ENCODE assay signal across 21 cellular contexts in genomic region chr3:55362206-55362960, GRCh38.
DNase-seq lines count a peak whose midpoint lies in the region; ATAC-seq and TF ChIP-seq lines count a peak whose summit lies in the region.
"Had no signal": no experiment of that assay in that cellular context is flagged by ENCODE, and none has a peak within 500 bp of the region (broad histone marks: within the 10 kb centered on the region; RNA-seq: fewer than 3 reads in every experiment).

No MANE protein-coding gene starts in this region.

- no peaks in the 10 kb centered on the region for H3K27me3 ChIP-seq in GM23248 (replicated peaks; ENCODE audit: insufficient read depth)
- no peaks in the 10 kb centered on the region for H3K27me3 ChIP-seq in trophoblast cell (ENCODE audit: insufficient read depth, low read length)
- no peaks in the 10 kb centered on the region for H3K27me3 ChIP-seq in Peyer's patch
- H3K27me3 ChIP-seq: esophagus squamous epithelium, sigmoid colon had no signal

- H3K4me2 ChIP-seq in GM23248 (ENCODE audit: unreplicated experiment) (peak overlapping the region; percentile 65), trophoblast cell (ENCODE audit: low read length) (no peak overlapping the region)

- no peak overlapping the region for H2BK5ac ChIP-seq in trophoblast cell (ENCODE audit: low read depth, low read length, poor library complexity)

- H3K9ac ChIP-seq in GM23248 (peak overlapping the region; percentile 6; the same call in 1 of the 2 replicates), trophoblast cell (ENCODE audit: low read length) (no peak overlapping the region)

- H3K14ac ChIP-seq in trophoblast cell (ENCODE audit: low read length) = peak overlapping the region; percentile 49

- no peak for TF ChIP-seq CTCF in Peyer's patch (IDR thresholded peaks at IDR 0.05)

- no peak overlapping the region for H4K8ac ChIP-seq in trophoblast cell (ENCODE audit: low read depth, low read length)

- no peak overlapping the region for H4K12ac ChIP-seq in trophoblast cell (ENCODE audit: low read depth, low read length)

- H3F3A ChIP-seq in GM23248 (ENCODE audit: insufficient read depth) = peaks cover 22% of the 10 kb centered on the region

- DNase-seq in GM23248 (peak; percentile 64), RPMI7951 (ENCODE audit: low read depth) (peak; percentile 45), trophoblast cell (peak in 1 of 2 donors; percentile 78), NCI-H2081 (lab: John Stamatoyannopoulos, UW) (no peak), Peyer's patch (no peak)
- no peak for DNase-seq in activated CD4-positive, alpha-beta T cell treated with anti-CD3 and anti-CD28 coated beads for 1 hour
- DNase-seq: activated CD4-positive, alpha-beta memory T cell treated with anti-CD3 and anti-CD28 coated beads, Interleukin-2, amount 10 ng/mL, durations not matched to agents 7 days and 5 days; activated T-cell treated with anti-CD3 and anti-CD28 coated beads, Interleukin-2, amount 50 U/mL, for 4 hours; Caco-2; esophagus squamous epithelium; KBM-7; mucosa of descending colon; NCI-H1105; NCI-H2107; NCI-H774; occipital lobe; sigmoid colon; SW 1271 had no signal

- H3K4me1 ChIP-seq in GM23248 (ENCODE audit: insufficient read depth) (peaks cover 47% of the 10 kb centered on the region), trophoblast cell (ENCODE audit: control insufficient read depth in 1 of 2, insufficient read depth in 2 of 2, low read length in 2 of 2) (peaks cover 0 to 4% of the 10 kb centered on the region in 2 experiments), Peyer's patch (no peaks in the 10 kb centered on the region)
- H3K4me1 ChIP-seq: Caco-2, esophagus squamous epithelium, sigmoid colon had no signal

- H3K79me1 ChIP-seq in trophoblast cell (ENCODE audit: low read length) = no peaks in the 10 kb centered on the region

- no peak overlapping the region for H3K4ac ChIP-seq in trophoblast cell (ENCODE audit: low read depth, low read length)

- H3K79me2 ChIP-seq in GM23248 (ENCODE audit: insufficient read depth) (no peaks in the 10 kb centered on the region), trophoblast cell (ENCODE audit: control insufficient read depth, insufficient read depth, low read length, poor library complexity) (no peaks in the 10 kb centered on the region)

- H3K36me3 ChIP-seq in GM23248 (ENCODE audit: low read depth) (no peaks in the 10 kb centered on the region), trophoblast cell (ENCODE audit: control insufficient read depth in 1 of 2, insufficient read depth in 2 of 2, low read length in 2 of 2) (no peaks in the 10 kb centered on the region), Peyer's patch (no peaks in the 10 kb centered on the region)
- H3K36me3 ChIP-seq: esophagus squamous epithelium, sigmoid colon had no signal

- no peak overlapping the region for H3K4me3 ChIP-seq in GM23248
- no peak overlapping the region for H3K4me3 ChIP-seq in trophoblast cell (ENCODE audit: low read depth, low read length)
- no peak overlapping the region for H3K4me3 ChIP-seq in Peyer's patch
- H3K4me3 ChIP-seq: esophagus squamous epithelium, mucosa of descending colon, sigmoid colon had no signal

- no peak overlapping the region for H4K91ac ChIP-seq in trophoblast cell (ENCODE audit: low read depth, low read length)

- peak overlapping the region; percentile 70 for H2BK12ac ChIP-seq in trophoblast cell (ENCODE audit: low read length)

- in situ Hi-C loops in GM23248 (cut with MboI) = no loop called here

- H3K27ac ChIP-seq in GM23248 = peak overlapping the region; percentile 71
- H3K27ac ChIP-seq in trophoblast cell (ENCODE audit: low read depth, low read length) = no peak overlapping the region
- no peak overlapping the region for H3K27ac ChIP-seq in Peyer's patch
- H3K27ac ChIP-seq: esophagus squamous epithelium, sigmoid colon had no signal

- H3K18ac ChIP-seq in trophoblast cell (ENCODE audit: low read length) = no peak overlapping the region

- H2AK5ac ChIP-seq in trophoblast cell (ENCODE audit: low read length) = no peak overlapping the region

- H2BK120ac ChIP-seq in trophoblast cell (ENCODE audit: insufficient read depth, low read length, poor library complexity) = peak overlapping the region; percentile 31

- H3K23ac ChIP-seq in trophoblast cell (ENCODE audit: low read length) = no peak overlapping the region

- no peaks in the 10 kb centered on the region for H3K9me2 ChIP-seq in GM23248 (ENCODE audit: insufficient read depth)

- no peaks in the 10 kb centered on the region for H3K9me3 ChIP-seq in GM23248 (ENCODE audit: low read depth)
- peaks cover 4% of the 10 kb centered on the region for H3K9me3 ChIP-seq in trophoblast cell (ENCODE audit: insufficient read depth, low read depth, low read length)
- H3K9me3 ChIP-seq in Peyer's patch = no peaks in the 10 kb centered on the region
- H3K9me3 ChIP-seq: Caco-2, esophagus squamous epithelium, mucosa of descending colon, sigmoid colon had no signal

- ATAC-seq in esophagus mucosa (peak; percentile 49), GM18505 (IDR thresholded peaks at IDR 0.05; ENCODE audit: unreplicated experiment) (no peak)
- ATAC-seq: activated naive CD4-positive, alpha-beta T cell treated with anti-CD3 and anti-CD28 coated beads, Interleukin-2, amount 50 U/mL, for 72 hours; activated T-cell treated with anti-CD3 and anti-CD28 coated beads, Interleukin-2, amount 50 U/mL, for 4 hours; mucosa of descending colon had no signal

- H4K20me1 ChIP-seq in GM23248 (ENCODE audit: insufficient read depth) = no peaks in the 10 kb centered on the region

- no peak for TF ChIP-seq POLR2A in GM18505 (IDR thresholded peaks at IDR 0.05; ENCODE audit: borderline replicate concordance, extremely low read depth, insufficient read depth, insufficient read length)
- no peak for TF ChIP-seq POLR2A in Peyer's patch (IDR thresholded peaks at IDR 0.05)

- WGBS in GM23248 (ENCODE audit: low coverage in 1 of 2, low lambda C conversion rate in 2 of 2, missing lambda C conversion rate in 2 of 2), 2 experiments = 54 to 60% methylated on average over 3 of the region's 3 CpGs
- WGBS in trophoblast cell (ENCODE audit: extremely low coverage, insufficient coverage, insufficient read length) = no CpG with 5 or more reads among the region's 3 CpGs

- H2AFZ ChIP-seq in GM23248 (peak overlapping the region; percentile 30), trophoblast cell (ENCODE audit: insufficient read depth, low read length, poor library complexity) (no peak overlapping the region)

Comparison
In these comparisons a context has a peak if more than half of its experiments do, and no peak if none do; other contexts are left out.
1. DNase-seq: peak in GM23248 (single experiment) and RPMI7951 (single experiment); none in activated CD4-positive, alpha-beta T cell treated with anti-CD3 and anti-CD28 coated beads for 1 hour (single experiment), NCI-H2081 (0 of 2) and Peyer's patch (0 of 3).